1 cellular context compared by ENCODE assay signal in the genomic region with DNA sequence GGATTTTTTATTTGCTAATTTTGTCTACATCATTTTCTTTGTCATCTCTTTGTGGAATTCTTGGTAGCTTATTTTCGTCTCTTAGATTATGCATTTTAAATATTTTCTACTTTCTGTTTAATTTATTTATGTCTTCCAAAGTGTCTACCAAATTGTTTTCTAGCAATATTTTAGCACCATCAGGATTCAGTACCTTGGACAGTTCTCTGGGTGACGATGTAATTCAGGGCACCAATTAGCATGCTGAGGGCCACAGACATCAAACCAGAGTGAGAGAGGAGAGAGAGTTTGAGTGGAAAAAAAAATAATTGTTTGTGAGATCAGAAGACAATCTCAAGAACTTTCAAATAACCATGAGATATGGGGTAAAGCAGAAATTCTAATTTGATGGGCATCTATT.
A peak's percentile ranks its signal among the peaks of the same experiment; 100 is the strongest.
TF ChIP-seq lines count a peak whose summit lies in the region.

No MANE protein-coding gene starts in this region.

TF ChIP-seq in HepG2, 621 proteins besides CTCF, POLR2A, EP300 and RAD21 (continued from another document):
- TF ChIP-seq, protein P1, sequence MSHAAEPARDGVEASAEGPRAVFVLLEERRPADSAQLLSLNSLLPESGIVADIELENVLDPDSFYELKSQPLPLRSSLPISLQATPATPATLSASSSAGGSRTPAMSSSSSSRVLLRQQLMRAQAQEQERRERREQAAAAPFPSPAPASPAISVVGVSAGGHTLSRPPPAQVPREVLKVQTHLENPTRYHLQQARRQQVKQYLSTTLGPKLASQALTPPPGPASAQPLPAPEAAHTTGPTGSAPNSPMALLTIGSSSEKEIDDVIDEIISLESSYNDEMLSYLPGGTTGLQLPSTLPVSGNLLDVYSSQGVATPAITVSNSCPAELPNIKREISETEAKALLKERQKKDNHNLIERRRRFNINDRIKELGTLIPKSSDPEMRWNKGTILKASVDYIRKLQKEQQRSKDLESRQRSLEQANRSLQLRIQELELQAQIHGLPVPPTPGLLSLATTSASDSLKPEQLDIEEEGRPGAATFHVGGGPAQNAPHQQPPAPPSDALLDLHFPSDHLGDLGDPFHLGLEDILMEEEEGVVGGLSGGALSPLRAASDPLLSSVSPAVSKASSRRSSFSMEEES (CRISPR knock-in tag; IDR thresholded peaks at IDR 0.05) = peak; percentile 52; the same call in 1 of the 2 replicates
- TF ChIP-seq NPAS2 (CRISPR knock-in tag; IDR thresholded peaks at IDR 0.05; ENCODE audit: borderline replicate concordance) (no peak), ZBTB21 (CRISPR knock-in tag; IDR thresholded peaks at IDR 0.05) (0 out of 2 replicates have a peak, but pooled peaks have one; percentile 16)
